Comparison of ENCODE assay signal across 21 cellular contexts in the genomic region with DNA sequence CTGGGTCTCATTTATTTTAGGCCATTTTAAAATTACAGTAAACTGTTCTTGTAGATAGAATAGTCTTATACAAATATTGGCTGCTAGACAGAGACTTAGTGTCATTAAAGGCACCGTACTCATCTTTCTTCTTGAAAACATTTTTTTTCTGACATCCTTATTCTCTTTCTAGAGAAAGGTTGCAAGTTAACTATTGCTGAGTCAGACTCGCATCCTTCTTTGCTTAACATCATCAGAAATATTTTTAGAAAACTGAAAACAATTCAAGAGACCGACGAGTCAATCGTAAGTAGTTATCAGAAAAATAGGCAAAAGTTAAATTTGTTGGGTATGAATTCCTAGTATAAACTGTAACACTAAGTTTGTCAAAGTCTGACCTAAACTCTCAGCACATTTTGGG.
DNase-seq lines count a peak whose midpoint lies in the region; ATAC-seq and TF ChIP-seq lines count a peak whose summit lies in the region.
"Had no signal": no experiment of that assay in that cellular context is flagged by ENCODE, and none has a peak within 500 bp of the region (broad histone marks: within the 10 kb centered on the region; RNA-seq: fewer than 3 reads in every experiment).

No MANE protein-coding gene starts in this region.

- dilution Hi-C loops in mammary epithelial cell (cut with HindIII; ENCODE audit: low sequenced_read_pairs), result no loop called here

- BruUV-seq in MCF 10A (replicated peaks; lab: Mats Ljungman, UMichigan), result no TSS peak
- BruUV-seq in mammary epithelial cell (replicated peaks; lab: Mats Ljungman, UMichigan), result no TSS peak
- BruUV-seq in Calu3 (replicated peaks; lab: Mats Ljungman, UMichigan), result no TSS peak

- no peaks in the 10 kb centered on the region for H3K9me3 Mint-ChIP-seq in MCF 10A (ENCODE audit: unreplicated experiment)
- no peaks in the 10 kb centered on the region for H3K9me3 Mint-ChIP-seq in type B pancreatic cell
- no peaks in the 10 kb centered on the region for H3K9me3 Mint-ChIP-seq in neural progenitor cell
- H3K9me3 Mint-ChIP-seq in Calu3 (ENCODE audit: low read depth, unreplicated experiment), result no peaks in the 10 kb centered on the region

- ATAC-seq in SK-N-SH treated with all-trans-retinoic acid at 6 μM for 48 hours, result peak; percentile 48
- ATAC-seq in GM21529 (IDR thresholded peaks at IDR 0.05; ENCODE audit: unreplicated experiment), result no peak
- ATAC-seq: HCT116, Panc1 had no signal

- no peaks in the 10 kb centered on the region for H3K9me3 ChIP-seq in mammary epithelial cell (replicated peaks; ENCODE audit: insufficient read depth, low read length)
- H3K9me3 ChIP-seq in neural progenitor cell (ENCODE audit: low read depth), result no peaks in the 10 kb centered on the region
- H3K9me3 ChIP-seq: BLaER1, MG63 had no signal

- H3F3A ChIP-seq in neural progenitor cell (ENCODE audit: low read depth), result no peaks in the 10 kb centered on the region

- H3K9ac ChIP-seq in mammary epithelial cell (ENCODE audit: insufficient read depth, low read length) (no peak overlapping the region), neural progenitor cell (no peak overlapping the region)
- H3K9ac ChIP-seq: BLaER1 had no signal

- WGBS in mammary epithelial cell (ENCODE audit: low coverage, missing lambda C conversion rate), result 89% methylated on average over 5 of the region's 5 CpGs

- POLR2A ChIA-PET in MCF 10A (lab: Yijun Ruan, JAX), result no interaction called here

- H3K4me3 Mint-ChIP-seq in MCF 10A (ENCODE audit: unreplicated experiment) (no peak overlapping the region), type B pancreatic cell (no peak overlapping the region), neural progenitor cell (no peak overlapping the region), Calu3 (ENCODE audit: low read depth, unreplicated experiment) (no peak overlapping the region)
- H3K4me3 Mint-ChIP-seq: CD4-positive, CD25-positive, alpha-beta regulatory T cell had no signal

- H3K27ac ChIP-seq in mammary epithelial cell (ENCODE audit: insufficient read depth, low read depth, low read length) (no peak overlapping the region), neural progenitor cell (no peak overlapping the region)
- H3K27ac ChIP-seq: BLaER1, RWPE1 had no signal

- H2AFZ ChIP-seq in mammary epithelial cell (ENCODE audit: low read depth, low read length) (no peak overlapping the region), neural progenitor cell (replicated peaks) (no peak overlapping the region)

- CTCF ChIA-PET in MCF 10A (lab: Yijun Ruan, JAX), result interaction anchor here (0.7 to 1.3 kb wide), 2 partner anchors 54 to 64 kb away, joined by 3 read pairs; no protein-coding TSS in a partner anchor
- CTCF ChIA-PET in mammary epithelial cell (lab: Charles Lee; ENCODE audit: low non-redundant PET), result no interaction called here
- CTCF ChIA-PET in Calu3 (lab: Charles Lee), result no interaction called here

- in situ Hi-C loops in mammary epithelial cell (cut with MboI; ENCODE audit: low sequenced_read_pairs in 2 of 2), result no loop called here

- H3K79me2 ChIP-seq in mammary epithelial cell (ENCODE audit: insufficient read depth, low read length) (no peaks in the 10 kb centered on the region), neural progenitor cell (ENCODE audit: low read depth) (no peaks in the 10 kb centered on the region)

- TF ChIP-seq CTCF in MCF 10A (IDR thresholded peaks at IDR 0.05; ENCODE audit: unreplicated experiment) (no peak), mammary epithelial cell (conservative IDR thresholded peaks at IDR 0.05 in 1 of 2, IDR thresholded peaks at IDR 0.05 in 1 of 2; ENCODE audit: extremely low read depth in 1 of 2, insufficient read depth in 1 of 2, low read depth in 1 of 2, low read length in 2 of 2) (no peak), fibroblast of the aortic adventitia (IDR thresholded peaks at IDR 0.05; ENCODE audit: insufficient read depth, low read length) (no peak), type B pancreatic cell (conservative IDR thresholded peaks at IDR 0.05) (no peak), neural progenitor cell (IDR thresholded peaks at IDR 0.05) (no peak), Calu3 (IDR thresholded peaks at IDR 0.05; ENCODE audit: unreplicated experiment) (no peak)

- peaks cover 14% of the 10 kb centered on the region for H3K4me1 Mint-ChIP-seq in MCF 10A (ENCODE audit: insufficient read depth, unreplicated experiment)
- H3K4me1 Mint-ChIP-seq in type B pancreatic cell (ENCODE audit: unreplicated experiment), result peaks cover 15% of the 10 kb centered on the region
- no peaks in the 10 kb centered on the region for H3K4me1 Mint-ChIP-seq in neural progenitor cell
- no peaks in the 10 kb centered on the region for H3K4me1 Mint-ChIP-seq in Calu3 (ENCODE audit: low read depth, unreplicated experiment)
- H3K4me1 Mint-ChIP-seq: CD4-positive, CD25-positive, alpha-beta regulatory T cell had no signal

- no peak overlapping the region for H3K4me2 ChIP-seq in mammary epithelial cell (ENCODE audit: insufficient read depth, low read depth, low read length)
- no peak overlapping the region for H3K4me2 ChIP-seq in neural progenitor cell
- H3K4me2 ChIP-seq: BLaER1 had no signal

- H3K36me3 ChIP-seq in mammary epithelial cell (ENCODE audit: insufficient read depth, low read length) (no peaks in the 10 kb centered on the region), neural progenitor cell (no peaks in the 10 kb centered on the region)
- H3K36me3 ChIP-seq: BLaER1, MG63 had no signal

- no peak for DNase-seq in MCF 10A (ENCODE audit: unreplicated experiment)
- no peak for DNase-seq in mammary epithelial cell
- peak; percentile 14 for DNase-seq in fibroblast of the aortic adventitia (ENCODE audit: low read depth)
- DNase-seq in type B pancreatic cell (ENCODE audit: extremely low spot score, unreplicated experiment), result no peak
- no peak for DNase-seq in neural progenitor cell (ENCODE audit: low spot score)
- DNase-seq in Calu3, result no peak
- DNase-seq: 8988T; CD4-positive, CD25-positive, alpha-beta regulatory T cell; DMS53; KBM-7; MG63; NCI-H1694 treated with DMSO at 0.1 percent for 48 hours; NCI-H2081; NCI-H2227 treated with DMSO at 0.1 percent for 48 hours; SHP77 had no signal

- H3K4me1 ChIP-seq in mammary epithelial cell (ENCODE audit: insufficient read depth, low read length), result no peaks in the 10 kb centered on the region
- H3K4me1 ChIP-seq in neural progenitor cell, result no peaks in the 10 kb centered on the region
- H3K4me1 ChIP-seq: BLaER1 had no signal

- intact Hi-C loops in MCF 10A (cut with micrococcal nuclease) (no loop called here), mammary epithelial cell (cut with micrococcal nuclease) (no loop called here), Calu3 (cut with micrococcal nuclease; ENCODE audit: unreplicated experiment) (no loop called here)

- H3K27me3 Mint-ChIP-seq in MCF 10A (ENCODE audit: insufficient read depth, unreplicated experiment) (no peaks in the 10 kb centered on the region), type B pancreatic cell (no peaks in the 10 kb centered on the region), neural progenitor cell (ENCODE audit: insufficient read depth, low read depth) (no peaks in the 10 kb centered on the region), Calu3 (ENCODE audit: unreplicated experiment) (no peaks in the 10 kb centered on the region)
- H3K27me3 Mint-ChIP-seq: CD4-positive, CD25-positive, alpha-beta regulatory T cell had no signal

- H3K27ac Mint-ChIP-seq in MCF 10A (ENCODE audit: low read depth, unreplicated experiment) (peak overlapping the region; percentile 94), type B pancreatic cell (peak overlapping the region; percentile 93), neural progenitor cell (no peak overlapping the region), Calu3 (ENCODE audit: unreplicated experiment) (no peak overlapping the region)
- H3K27ac Mint-ChIP-seq: CD4-positive, CD25-positive, alpha-beta regulatory T cell had no signal

- H3K36me3 Mint-ChIP-seq in MCF 10A (ENCODE audit: insufficient read depth, unreplicated experiment) (no peaks in the 10 kb centered on the region), type B pancreatic cell (no peaks in the 10 kb centered on the region), neural progenitor cell (no peaks in the 10 kb centered on the region), Calu3 (ENCODE audit: insufficient read depth, unreplicated experiment) (no peaks in the 10 kb centered on the region)
- H3K36me3 Mint-ChIP-seq: CD4-positive, CD25-positive, alpha-beta regulatory T cell had no signal

- H4K20me1 ChIP-seq in mammary epithelial cell (ENCODE audit: insufficient read depth, low read length), result no peaks in the 10 kb centered on the region
- H4K20me1 ChIP-seq in neural progenitor cell (ENCODE audit: low read depth), result no peaks in the 10 kb centered on the region
- H4K20me1 ChIP-seq: BLaER1 had no signal

- H3K4me3 ChIP-seq in mammary epithelial cell (replicated peaks in 1 of 3; ENCODE audit: insufficient read depth in 1 of 3, low read depth in 2 of 3, low read length in 3 of 3) (no peak overlapping the region), fibroblast of the aortic adventitia (ENCODE audit: low read depth, low read length) (no peak overlapping the region), neural progenitor cell (no peak overlapping the region)
- H3K4me3 ChIP-seq: BLaER1, MG63 had no signal

- H3K27me3 ChIP-seq in mammary epithelial cell (ENCODE audit: insufficient read depth, low read length), result no peaks in the 10 kb centered on the region
- H3K27me3 ChIP-seq in neural progenitor cell, result no peaks in the 10 kb centered on the region
- H3K27me3 ChIP-seq: BLaER1, MG63 had no signal

TF ChIP-seq in SK-N-SH treated with all-trans-retinoic acid at 6 μM for 48 hours, 23 proteins besides CTCF, POLR2A, EP300 and RAD21 (continues in another document):
- TF ChIP-seq TOX (CRISPR knock-in tag; IDR thresholded peaks at IDR 0.05; ENCODE audit: borderline replicate concordance) (no peak), PPARA (CRISPR knock-in tag; IDR thresholded peaks at IDR 0.05; ENCODE audit: borderline replicate concordance) (no peak)

Comparison
In these comparisons a context has a peak if more than half of its experiments do, and no peak if none do; other contexts are left out.
1. H3K27ac Mint-ChIP-seq: peak in MCF 10A (single experiment) and type B pancreatic cell (single experiment); none in neural progenitor cell (single experiment) and Calu3 (single experiment).